ENCODE assay signal across 15 cellular contexts in genomic region chr9:87514136-87514535, GRCh38.
"Had no signal": no experiment of that assay in that cellular context is flagged by ENCODE, and none has a peak within 500 bp of the region (broad histone marks: within the 10 kb centered on the region; RNA-seq: fewer than 3 reads in every experiment).

No MANE protein-coding gene starts in this region.

- H3K9me3 Mint-ChIP-seq: activated B cell treated with CpG ODN at 0.5 μM for 24 hours; activated CD4-positive, alpha-beta T cell treated with anti-CD3 and anti-CD28 coated beads, Interleukin-2, amount 10 ng/mL, durations not matched to agents 24 days and 14 days; activated naive CD4-positive, alpha-beta T cell treated with anti-CD3 and anti-CD28 coated beads, Interleukin-2, amount 50 U/mL, for 24 hours; stimulated activated naive CD8-positive, alpha-beta T cell treated with anti-CD3 and anti-CD28 coated beads, Interleukin-15, Interleukin-2, amounts not matched to agents 100 ng/mL and 50 ng/mL, for 24 hours had no signal

- H3K4me1 ChIP-seq: ascending aorta, breast epithelium had no signal

- H3K4me1 Mint-ChIP-seq: activated CD4-positive, alpha-beta T cell treated with anti-CD3 and anti-CD28 coated beads, Interleukin-2, amount 10 ng/mL, durations not matched to agents 24 days and 14 days; activated naive CD4-positive, alpha-beta T cell treated with anti-CD3 and anti-CD28 coated beads, Interleukin-2, amount 50 U/mL, for 24 hours had no signal

- H3K4me2 ChIP-seq: hepatocyte had no signal

- H3K36me3 Mint-ChIP-seq: activated naive CD4-positive, alpha-beta T cell treated with anti-CD3 and anti-CD28 coated beads, Interleukin-2, amount 50 U/mL, for 24 hours; natural killer cell treated with Interleukin-12 subunit alpha and Interleukin-12 subunit beta and Interleukin-15 and Interleukin-18, amount 100 ng/mL, for 72 hours had no signal

- DNase-seq: activated B cell treated with CpG ODN at 0.5 μM for 24 hours; activated CD4-positive, alpha-beta T cell treated with anti-CD3 and anti-CD28 coated beads, Interleukin-2, amount 10 ng/mL, durations not matched to agents 24 days and 14 days; activated gamma-delta T cell; cerebellar nuclear complex; cortex of kidney; effector memory CD4-positive, alpha-beta T cell; lower lobe of right lung; stimulated activated CD4-positive, alpha-beta T cell treated with anti-CD3 and anti-CD28 coated beads, Interleukin-2, amount 100 ng/mL, for 24 hours; upper lobe of right lung had no signal

- ATAC-seq: lower lobe of right lung; natural killer cell treated with Interleukin-12 subunit alpha and Interleukin-12 subunit beta and Interleukin-15 and Interleukin-18, amount 100 ng/mL, for 72 hours; upper lobe of right lung had no signal

- H3K27ac Mint-ChIP-seq: activated B cell treated with CpG ODN at 0.5 μM for 24 hours; activated CD4-positive, alpha-beta T cell treated with anti-CD3 and anti-CD28 coated beads, Interleukin-2, amount 10 ng/mL, durations not matched to agents 24 days and 14 days; activated naive CD4-positive, alpha-beta T cell treated with anti-CD3 and anti-CD28 coated beads, Interleukin-2, amount 50 U/mL, for 24 hours; natural killer cell treated with Interleukin-12 subunit alpha and Interleukin-12 subunit beta and Interleukin-15 and Interleukin-18, amount 100 ng/mL, for 72 hours; stimulated activated naive CD8-positive, alpha-beta T cell treated with anti-CD3 and anti-CD28 coated beads, Interleukin-15, Interleukin-2, amounts not matched to agents 100 ng/mL and 50 ng/mL, for 24 hours had no signal

- H3K27me3 ChIP-seq: ascending aorta, breast epithelium, hepatocyte, upper lobe of right lung had no signal

- H3K4me3 ChIP-seq: ascending aorta, breast epithelium, hepatocyte, lower lobe of right lung, upper lobe of right lung had no signal

- H3K36me3 ChIP-seq: ascending aorta, breast epithelium had no signal

- H2AFZ ChIP-seq: hepatocyte had no signal

- H3K4me3 Mint-ChIP-seq: activated B cell treated with CpG ODN at 0.5 μM for 24 hours; activated CD4-positive, alpha-beta T cell treated with anti-CD3 and anti-CD28 coated beads, Interleukin-2, amount 10 ng/mL, durations not matched to agents 24 days and 14 days; activated naive CD4-positive, alpha-beta T cell treated with anti-CD3 and anti-CD28 coated beads, Interleukin-2, amount 50 U/mL, for 24 hours; natural killer cell treated with Interleukin-12 subunit alpha and Interleukin-12 subunit beta and Interleukin-15 and Interleukin-18, amount 100 ng/mL, for 72 hours; stimulated activated naive CD8-positive, alpha-beta T cell treated with anti-CD3 and anti-CD28 coated beads, Interleukin-15, Interleukin-2, amounts not matched to agents 100 ng/mL and 50 ng/mL, for 24 hours had no signal

- H3K27ac ChIP-seq: ascending aorta, breast epithelium, hepatocyte, lower lobe of right lung, upper lobe of right lung had no signal
